ENCODE assay signal across 1 cellular context in the genomic region with DNA sequence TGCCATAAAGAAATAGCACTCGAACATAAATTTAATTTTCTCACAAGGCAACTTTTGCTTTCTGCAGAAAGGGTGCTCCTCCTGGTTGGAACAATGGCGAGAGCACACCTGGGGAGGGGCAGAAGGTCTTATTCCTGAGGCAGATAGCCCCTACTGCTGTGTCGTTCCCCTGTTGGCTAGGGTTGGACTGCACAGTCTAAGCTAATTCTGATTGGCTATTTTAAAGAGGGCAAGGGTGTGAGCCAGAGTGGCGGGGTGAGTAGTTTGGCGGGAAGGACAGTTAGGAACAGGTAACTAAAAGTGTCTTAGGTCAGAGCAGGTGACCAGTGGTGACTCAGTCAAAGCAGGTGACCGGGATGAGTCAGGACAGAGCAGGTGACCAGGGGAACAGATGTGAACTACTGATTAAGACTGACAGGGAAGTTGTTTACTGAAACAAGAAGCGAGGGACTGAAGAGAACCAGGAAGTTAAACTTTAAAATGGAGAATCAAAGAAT.
A peak's percentile ranks its signal among the peaks of the same experiment; 100 is the strongest.
TF ChIP-seq lines count a peak whose summit lies in the region.

No MANE protein-coding gene starts in this region.

TF ChIP-seq in K562, 482 proteins besides CTCF, POLR2A, EP300 and RAD21 (continued from another document and continues in another):
- TF ChIP-seq, protein P1, sequence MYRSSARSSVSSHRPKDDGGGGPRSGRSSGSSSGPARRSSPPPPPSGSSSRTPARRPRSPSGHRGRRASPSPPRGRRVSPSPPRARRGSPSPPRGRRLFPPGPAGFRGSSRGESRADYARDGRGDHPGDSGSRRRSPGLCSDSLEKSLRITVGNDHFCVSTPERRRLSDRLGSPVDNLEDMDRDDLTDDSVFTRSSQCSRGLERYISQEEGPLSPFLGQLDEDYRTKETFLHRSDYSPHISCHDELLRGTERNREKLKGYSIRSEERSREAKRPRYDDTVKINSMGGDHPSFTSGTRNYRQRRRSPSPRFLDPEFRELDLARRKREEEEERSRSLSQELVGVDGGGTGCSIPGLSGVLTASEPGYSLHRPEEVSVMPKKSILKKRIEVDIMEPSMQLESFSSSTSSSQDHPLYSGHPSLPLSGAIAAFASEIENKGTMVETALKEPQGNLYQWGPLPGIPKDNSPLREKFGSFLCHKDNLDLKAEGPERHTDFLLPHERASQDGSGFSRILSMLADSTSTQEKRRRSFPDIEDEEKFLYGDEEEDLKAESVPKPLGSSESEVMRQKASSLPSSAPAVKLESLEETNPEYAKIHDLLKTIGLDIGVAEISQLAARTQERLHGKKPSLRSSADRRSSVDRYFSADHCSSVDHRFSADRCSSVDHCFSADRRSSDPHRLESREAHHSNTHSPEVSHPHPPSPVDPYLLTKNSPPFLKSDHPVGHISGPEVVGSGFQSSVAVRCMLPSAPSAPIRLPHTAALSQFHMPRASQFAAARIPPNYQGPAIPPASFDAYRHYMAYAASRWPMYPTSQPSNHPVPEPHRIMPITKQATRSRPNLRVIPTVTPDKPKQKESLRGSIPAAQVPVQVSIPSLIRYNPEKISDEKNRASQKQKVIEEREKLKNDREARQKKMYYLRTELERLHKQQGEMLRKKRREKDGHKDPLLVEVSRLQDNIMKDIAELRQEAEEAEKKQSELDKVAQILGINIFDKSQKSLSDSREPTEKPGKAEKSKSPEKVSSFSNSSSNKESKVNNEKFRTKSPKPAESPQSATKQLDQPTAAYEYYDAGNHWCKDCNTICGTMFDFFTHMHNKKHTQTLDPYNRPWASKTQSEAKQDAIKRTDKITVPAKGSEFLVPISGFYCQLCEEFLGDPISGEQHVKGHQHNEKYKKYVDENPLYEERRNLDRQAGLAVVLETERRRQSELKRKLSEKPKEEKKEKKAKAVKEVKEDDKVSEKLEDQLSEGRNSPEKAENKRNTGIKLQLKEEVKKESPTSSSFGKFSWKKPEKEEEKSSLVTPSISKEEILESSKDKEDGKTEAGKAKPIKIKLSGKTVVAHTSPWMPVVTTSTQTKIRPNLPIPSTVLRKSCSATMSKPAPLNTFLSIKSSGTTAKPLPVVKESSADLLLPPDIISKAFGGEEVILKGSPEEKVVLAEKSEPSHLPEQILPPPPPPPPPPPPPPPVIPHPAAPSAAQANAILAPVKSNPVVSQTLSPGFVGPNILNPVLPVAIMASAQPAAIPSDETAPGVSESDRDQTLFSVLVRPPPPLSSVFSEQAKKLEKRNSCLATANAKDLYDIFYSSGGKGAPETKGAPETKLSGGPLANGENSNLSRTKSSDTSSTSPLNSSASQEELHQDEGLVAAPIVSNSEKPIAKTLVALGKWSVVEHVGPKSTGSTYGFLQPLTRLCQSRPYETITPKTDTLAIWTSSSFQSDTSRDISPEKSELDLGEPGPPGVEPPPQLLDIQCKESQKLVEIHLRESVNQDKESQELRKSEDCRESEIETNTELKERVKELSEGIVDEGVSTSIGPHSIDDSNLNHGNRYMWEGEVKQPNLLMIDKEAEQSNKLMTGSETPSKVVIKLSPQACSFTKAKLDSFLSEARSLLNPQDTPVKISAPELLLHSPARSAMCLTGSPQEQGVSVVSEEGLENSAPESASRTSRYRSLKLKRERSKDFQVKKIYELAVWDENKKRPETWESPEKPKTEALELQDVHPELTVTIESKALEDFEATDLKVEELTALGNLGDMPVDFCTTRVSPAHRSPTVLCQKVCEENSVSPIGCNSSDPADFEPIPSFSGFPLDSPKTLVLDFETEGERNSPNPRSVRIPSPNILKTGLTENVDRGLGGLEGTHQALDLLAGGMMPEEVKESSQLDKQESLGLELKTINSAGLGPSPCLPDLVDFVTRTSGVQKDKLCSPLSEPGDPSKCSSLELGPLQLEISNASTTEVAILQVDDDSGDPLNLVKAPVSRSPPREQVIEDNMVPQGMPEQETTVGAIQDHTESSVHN (IDR thresholded peaks at IDR 0.05; ENCODE audit: borderline replicate concordance in 1 of 2, low read depth in 1 of 2) = peak in 1 of 2 experiments; percentile 94; a peak in 2 of 4 replicates
- TF ChIP-seq NFYB (IDR thresholded peaks at IDR 0.05; ENCODE audit: extremely low read depth, insufficient read length) = no peak
- TF ChIP-seq RFX7 (CRISPR knock-in tag; IDR thresholded peaks at IDR 0.05) = no peak
- TF ChIP-seq ZNF311 (CRISPR knock-in tag; IDR thresholded peaks at IDR 0.05) = no peak
- TF ChIP-seq, protein P2, sequence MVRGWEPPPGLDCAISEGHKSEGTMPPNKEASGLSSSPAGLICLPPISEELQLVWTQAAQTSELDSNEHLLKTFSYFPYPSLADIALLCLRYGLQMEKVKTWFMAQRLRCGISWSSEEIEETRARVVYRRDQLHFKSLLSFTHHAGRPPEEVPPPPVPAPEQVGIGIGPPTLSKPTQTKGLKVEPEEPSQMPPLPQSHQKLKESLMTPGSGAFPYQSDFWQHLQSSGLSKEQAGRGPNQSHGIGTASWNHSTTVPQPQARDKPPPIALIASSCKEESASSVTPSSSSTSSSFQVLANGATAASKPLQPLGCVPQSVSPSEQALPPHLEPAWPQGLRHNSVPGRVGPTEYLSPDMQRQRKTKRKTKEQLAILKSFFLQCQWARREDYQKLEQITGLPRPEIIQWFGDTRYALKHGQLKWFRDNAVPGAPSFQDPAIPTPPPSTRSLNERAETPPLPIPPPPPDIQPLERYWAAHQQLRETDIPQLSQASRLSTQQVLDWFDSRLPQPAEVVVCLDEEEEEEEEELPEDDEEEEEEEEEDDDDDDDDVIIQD (CRISPR knock-in tag; IDR thresholded peaks at IDR 0.05) = no peak
- TF ChIP-seq MEF2A (IDR thresholded peaks at IDR 0.05; ENCODE audit: control insufficient read depth, low read depth, low read length) = no peak
- TF ChIP-seq ZNF143 (CRISPR knock-in tag; IDR thresholded peaks at IDR 0.05) = no peak
- no peak for TF ChIP-seq GTF2A2 (tag; IDR thresholded peaks at IDR 0.05)
- TF ChIP-seq FIP1L1 (IDR thresholded peaks at IDR 0.05; ENCODE audit: low read depth, low read length, poor library complexity, severe bottlenecking) = no peak
- TF ChIP-seq HIVEP1 (CRISPR knock-in tag; IDR thresholded peaks at IDR 0.05) = no peak
- TF ChIP-seq, protein P3, sequence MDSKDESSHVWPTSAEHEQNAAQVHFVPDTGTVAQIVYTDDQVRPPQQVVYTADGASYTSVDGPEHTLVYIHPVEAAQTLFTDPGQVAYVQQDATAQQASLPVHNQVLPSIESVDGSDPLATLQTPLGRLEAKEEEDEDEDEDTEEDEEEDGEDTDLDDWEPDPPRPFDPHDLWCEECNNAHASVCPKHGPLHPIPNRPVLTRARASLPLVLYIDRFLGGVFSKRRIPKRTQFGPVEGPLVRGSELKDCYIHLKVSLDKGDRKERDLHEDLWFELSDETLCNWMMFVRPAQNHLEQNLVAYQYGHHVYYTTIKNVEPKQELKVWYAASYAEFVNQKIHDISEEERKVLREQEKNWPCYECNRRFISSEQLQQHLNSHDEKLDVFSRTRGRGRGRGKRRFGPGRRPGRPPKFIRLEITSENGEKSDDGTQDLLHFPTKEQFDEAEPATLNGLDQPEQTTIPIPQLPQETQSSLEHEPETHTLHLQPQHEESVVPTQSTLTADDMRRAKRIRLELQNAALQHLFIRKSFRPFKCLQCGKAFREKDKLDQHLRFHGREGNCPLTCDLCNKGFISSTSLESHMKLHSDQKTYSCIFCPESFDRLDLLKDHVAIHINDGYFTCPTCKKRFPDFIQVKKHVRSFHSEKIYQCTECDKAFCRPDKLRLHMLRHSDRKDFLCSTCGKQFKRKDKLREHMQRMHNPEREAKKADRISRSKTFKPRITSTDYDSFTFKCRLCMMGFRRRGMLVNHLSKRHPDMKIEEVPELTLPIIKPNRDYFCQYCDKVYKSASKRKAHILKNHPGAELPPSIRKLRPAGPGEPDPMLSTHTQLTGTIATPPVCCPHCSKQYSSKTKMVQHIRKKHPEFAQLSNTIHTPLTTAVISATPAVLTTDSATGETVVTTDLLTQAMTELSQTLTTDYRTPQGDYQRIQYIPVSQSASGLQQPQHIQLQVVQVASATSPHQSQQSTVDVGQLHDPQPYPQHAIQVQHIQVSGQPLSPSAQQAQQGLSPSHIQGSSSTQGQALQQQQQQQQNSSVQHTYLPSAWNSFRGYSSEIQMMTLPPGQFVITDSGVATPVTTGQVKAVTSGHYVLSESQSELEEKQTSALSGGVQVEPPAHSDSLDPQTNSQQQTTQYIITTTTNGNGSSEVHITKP (IDR thresholded peaks at IDR 0.05; ENCODE audit: partially characterized antibody) = no peak
- no peak for TF ChIP-seq POLR3A (IDR thresholded peaks at IDR 0.05; ENCODE audit: borderline replicate concordance, extremely low read depth, insufficient read depth, insufficient read length)
- TF ChIP-seq RBM22 (IDR thresholded peaks at IDR 0.05; ENCODE audit: low read depth, low read length, poor library complexity, severe bottlenecking) = no peak
- TF ChIP-seq ZNF24 (IDR thresholded peaks at IDR 0.05) = no peak
- TF ChIP-seq, protein P4, sequence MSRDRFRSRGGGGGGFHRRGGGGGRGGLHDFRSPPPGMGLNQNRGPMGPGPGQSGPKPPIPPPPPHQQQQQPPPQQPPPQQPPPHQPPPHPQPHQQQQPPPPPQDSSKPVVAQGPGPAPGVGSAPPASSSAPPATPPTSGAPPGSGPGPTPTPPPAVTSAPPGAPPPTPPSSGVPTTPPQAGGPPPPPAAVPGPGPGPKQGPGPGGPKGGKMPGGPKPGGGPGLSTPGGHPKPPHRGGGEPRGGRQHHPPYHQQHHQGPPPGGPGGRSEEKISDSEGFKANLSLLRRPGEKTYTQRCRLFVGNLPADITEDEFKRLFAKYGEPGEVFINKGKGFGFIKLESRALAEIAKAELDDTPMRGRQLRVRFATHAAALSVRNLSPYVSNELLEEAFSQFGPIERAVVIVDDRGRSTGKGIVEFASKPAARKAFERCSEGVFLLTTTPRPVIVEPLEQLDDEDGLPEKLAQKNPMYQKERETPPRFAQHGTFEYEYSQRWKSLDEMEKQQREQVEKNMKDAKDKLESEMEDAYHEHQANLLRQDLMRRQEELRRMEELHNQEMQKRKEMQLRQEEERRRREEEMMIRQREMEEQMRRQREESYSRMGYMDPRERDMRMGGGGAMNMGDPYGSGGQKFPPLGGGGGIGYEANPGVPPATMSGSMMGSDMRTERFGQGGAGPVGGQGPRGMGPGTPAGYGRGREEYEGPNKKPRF (IDR thresholded peaks at IDR 0.05; ENCODE audit: low read depth, low read length) = no peak
- TF ChIP-seq, protein P5, sequence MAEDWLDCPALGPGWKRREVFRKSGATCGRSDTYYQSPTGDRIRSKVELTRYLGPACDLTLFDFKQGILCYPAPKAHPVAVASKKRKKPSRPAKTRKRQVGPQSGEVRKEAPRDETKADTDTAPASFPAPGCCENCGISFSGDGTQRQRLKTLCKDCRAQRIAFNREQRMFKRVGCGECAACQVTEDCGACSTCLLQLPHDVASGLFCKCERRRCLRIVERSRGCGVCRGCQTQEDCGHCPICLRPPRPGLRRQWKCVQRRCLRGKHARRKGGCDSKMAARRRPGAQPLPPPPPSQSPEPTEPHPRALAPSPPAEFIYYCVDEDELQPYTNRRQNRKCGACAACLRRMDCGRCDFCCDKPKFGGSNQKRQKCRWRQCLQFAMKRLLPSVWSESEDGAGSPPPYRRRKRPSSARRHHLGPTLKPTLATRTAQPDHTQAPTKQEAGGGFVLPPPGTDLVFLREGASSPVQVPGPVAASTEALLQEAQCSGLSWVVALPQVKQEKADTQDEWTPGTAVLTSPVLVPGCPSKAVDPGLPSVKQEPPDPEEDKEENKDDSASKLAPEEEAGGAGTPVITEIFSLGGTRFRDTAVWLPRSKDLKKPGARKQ (CRISPR knock-in tag; IDR thresholded peaks at IDR 0.05) = no peak
- no peak for TF ChIP-seq MTF1 (CRISPR knock-in tag; IDR thresholded peaks at IDR 0.05; ENCODE audit: borderline replicate concordance)
- no peak for TF ChIP-seq TAF7 (tag; IDR thresholded peaks at IDR 0.05)
- TF ChIP-seq, protein P6, sequence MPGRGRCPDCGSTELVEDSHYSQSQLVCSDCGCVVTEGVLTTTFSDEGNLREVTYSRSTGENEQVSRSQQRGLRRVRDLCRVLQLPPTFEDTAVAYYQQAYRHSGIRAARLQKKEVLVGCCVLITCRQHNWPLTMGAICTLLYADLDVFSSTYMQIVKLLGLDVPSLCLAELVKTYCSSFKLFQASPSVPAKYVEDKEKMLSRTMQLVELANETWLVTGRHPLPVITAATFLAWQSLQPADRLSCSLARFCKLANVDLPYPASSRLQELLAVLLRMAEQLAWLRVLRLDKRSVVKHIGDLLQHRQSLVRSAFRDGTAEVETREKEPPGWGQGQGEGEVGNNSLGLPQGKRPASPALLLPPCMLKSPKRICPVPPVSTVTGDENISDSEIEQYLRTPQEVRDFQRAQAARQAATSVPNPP (IDR thresholded peaks at IDR 0.05; ENCODE audit: borderline replicate concordance, insufficient read depth, insufficient read length) = no peak
- TF ChIP-seq SMC3 (conservative IDR thresholded peaks at IDR 0.05; ENCODE audit: insufficient read depth, low read depth, low read length) = no peak
- TF ChIP-seq ZNF133 (CRISPR knock-in tag; IDR thresholded peaks at IDR 0.05) = no peak
- TF ChIP-seq ZC3H8 (IDR thresholded peaks at IDR 0.05) = no peak
- no peak for TF ChIP-seq HLTF (IDR thresholded peaks at IDR 0.05)
- TF ChIP-seq ZNF347 (CRISPR knock-in tag; IDR thresholded peaks at IDR 0.05; ENCODE audit: low read depth) = no peak
- TF ChIP-seq NR2F6 (CRISPR knock-in tag; IDR thresholded peaks at IDR 0.05) = no peak
- TF ChIP-seq CHD4 (IDR thresholded peaks at IDR 0.05; ENCODE audit: insufficient read depth, insufficient replicate concordance, low read depth, low read length, poor library complexity, severe bottlenecking) = no peak
- TF ChIP-seq, protein P7, sequence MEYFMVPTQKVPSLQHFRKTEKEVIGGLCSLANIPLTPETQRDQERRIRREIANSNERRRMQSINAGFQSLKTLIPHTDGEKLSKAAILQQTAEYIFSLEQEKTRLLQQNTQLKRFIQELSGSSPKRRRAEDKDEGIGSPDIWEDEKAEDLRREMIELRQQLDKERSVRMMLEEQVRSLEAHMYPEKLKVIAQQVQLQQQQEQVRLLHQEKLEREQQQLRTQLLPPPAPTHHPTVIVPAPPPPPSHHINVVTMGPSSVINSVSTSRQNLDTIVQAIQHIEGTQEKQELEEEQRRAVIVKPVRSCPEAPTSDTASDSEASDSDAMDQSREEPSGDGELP (CRISPR knock-in tag; IDR thresholded peaks at IDR 0.05; ENCODE audit: borderline replicate concordance) = no peak
- TF ChIP-seq, protein P8, sequence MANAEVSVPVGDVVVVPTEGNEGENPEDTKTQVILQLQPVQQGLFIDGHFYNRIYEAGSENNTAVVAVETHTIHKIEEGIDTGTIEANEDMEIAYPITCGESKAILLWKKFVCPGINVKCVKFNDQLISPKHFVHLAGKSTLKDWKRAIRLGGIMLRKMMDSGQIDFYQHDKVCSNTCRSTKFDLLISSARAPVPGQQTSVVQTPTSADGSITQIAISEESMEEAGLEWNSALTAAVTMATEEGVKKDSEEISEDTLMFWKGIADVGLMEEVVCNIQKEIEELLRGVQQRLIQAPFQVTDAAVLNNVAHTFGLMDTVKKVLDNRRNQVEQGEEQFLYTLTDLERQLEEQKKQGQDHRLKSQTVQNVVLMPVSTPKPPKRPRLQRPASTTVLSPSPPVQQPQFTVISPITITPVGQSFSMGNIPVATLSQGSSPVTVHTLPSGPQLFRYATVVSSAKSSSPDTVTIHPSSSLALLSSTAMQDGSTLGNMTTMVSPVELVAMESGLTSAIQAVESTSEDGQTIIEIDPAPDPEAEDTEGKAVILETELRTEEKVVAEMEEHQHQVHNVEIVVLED (CRISPR knock-in tag; IDR thresholded peaks at IDR 0.05) = no peak
- TF ChIP-seq, protein P9, sequence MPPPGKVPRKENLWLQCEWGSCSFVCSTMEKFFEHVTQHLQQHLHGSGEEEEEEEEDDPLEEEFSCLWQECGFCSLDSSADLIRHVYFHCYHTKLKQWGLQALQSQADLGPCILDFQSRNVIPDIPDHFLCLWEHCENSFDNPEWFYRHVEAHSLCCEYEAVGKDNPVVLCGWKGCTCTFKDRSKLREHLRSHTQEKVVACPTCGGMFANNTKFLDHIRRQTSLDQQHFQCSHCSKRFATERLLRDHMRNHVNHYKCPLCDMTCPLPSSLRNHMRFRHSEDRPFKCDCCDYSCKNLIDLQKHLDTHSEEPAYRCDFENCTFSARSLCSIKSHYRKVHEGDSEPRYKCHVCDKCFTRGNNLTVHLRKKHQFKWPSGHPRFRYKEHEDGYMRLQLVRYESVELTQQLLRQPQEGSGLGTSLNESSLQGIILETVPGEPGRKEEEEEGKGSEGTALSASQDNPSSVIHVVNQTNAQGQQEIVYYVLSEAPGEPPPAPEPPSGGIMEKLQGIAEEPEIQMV (tag; conservative IDR thresholded peaks at IDR 0.05; ENCODE audit: low read depth) = no peak
- no peak for TF ChIP-seq ZNF77 (CRISPR knock-in tag; IDR thresholded peaks at IDR 0.05)
- TF ChIP-seq SMAD2 (IDR thresholded peaks at IDR 0.05; ENCODE audit: low read depth, low read length) = no peak
